In genomic region chr7:113891031-113891350, GRCh38 we compare ENCODE assay signal across 22 cellular contexts. TPM values are rescaled to one million over a fixed set of nuclear protein-coding genes. Genes with fewer than 3 reads are reported as not detected.
DNase-seq lines count a peak whose midpoint lies in the region; ATAC-seq and TF ChIP-seq lines count a peak whose summit lies in the region.
"Had no signal": no experiment of that assay in that cellular context is flagged by ENCODE, and none has a peak within 500 bp of the region (broad histone marks: within the 10 kb centered on the region; RNA-seq: fewer than 3 reads in every experiment).

No MANE protein-coding gene starts in this region.

- dilution Hi-C loops in IMR-90 (cut with HindIII; ENCODE audit: low sequenced_read_pairs, unreplicated experiment): no loop called here

- no peak overlapping the region for H4K91ac ChIP-seq in IMR-90 (ENCODE audit: insufficient read depth, low read depth, low read length)

- H2BK15ac ChIP-seq in IMR-90 (ENCODE audit: low read depth, low read length): no peak overlapping the region

- H3K9ac ChIP-seq in IMR-90 (ENCODE audit: low read depth, low read length): no peak overlapping the region

- no peak overlapping the region for H3K4me3 Mint-ChIP-seq in chondrocyte (ENCODE audit: unreplicated experiment)
- H3K4me3 Mint-ChIP-seq in osteocyte (ENCODE audit: unreplicated experiment): no peak overlapping the region
- H3K4me3 Mint-ChIP-seq in naive thymus-derived CD8-positive, alpha-beta T cell: no peak overlapping the region
- H3K4me3 Mint-ChIP-seq: H9, HFFc6 had no signal

- POLR2A ChIA-PET in IMR-90 (lab: Charles Lee; ENCODE audit: unreplicated experiment): no interaction called here
- POLR2A ChIA-PET in naive thymus-derived CD8-positive, alpha-beta T cell (lab: Charles Lee): no interaction called here

- BruUV-seq in IMR-90 (replicated peaks; lab: Mats Ljungman, UMichigan): no TSS peak

- no peak overlapping the region for H3K4ac ChIP-seq in IMR-90 (ENCODE audit: low read depth, low read length)

- H2BK5ac ChIP-seq in IMR-90 (ENCODE audit: low read depth, low read length, poor library complexity, severe bottlenecking): peak overlapping the region; percentile 56

- in situ Hi-C loops in IMR-90 (cut with MboI; ENCODE audit: low sequenced_read_pairs): no loop called here

- no peaks in the 10 kb centered on the region for H4K20me1 ChIP-seq in IMR-90 (ENCODE audit: insufficient read depth, low read length)

- H2AK9ac ChIP-seq in IMR-90 (replicated peaks; ENCODE audit: low read depth, low read length, poor library complexity): no peak overlapping the region

- H3K79me2 ChIP-seq in ACC112 (ENCODE audit: control insufficient read depth, insufficient read depth, low read length, unreplicated experiment): no peaks in the 10 kb centered on the region

- H3K36me3 ChIP-seq in ACC112 (ENCODE audit: insufficient read depth, low read length): no peaks in the 10 kb centered on the region
- no peaks in the 10 kb centered on the region for H3K36me3 ChIP-seq in IMR-90 (ENCODE audit: control insufficient read depth, insufficient read depth, low read length)
- H3K36me3 ChIP-seq: BE2C, SJCRH30 had no signal

- no peak overlapping the region for H4K5ac ChIP-seq in IMR-90 (ENCODE audit: low read depth, low read length)

- CTCF ChIA-PET in IMR-90 (lab: Yijun Ruan, JAX): no interaction called here

- H2BK20ac ChIP-seq in IMR-90 (ENCODE audit: low read depth, low read length): no peak overlapping the region

- H3K56ac ChIP-seq in IMR-90 (ENCODE audit: extremely low read depth, insufficient read depth, low read length): no peak overlapping the region

- H3K4me2 ChIP-seq in IMR-90 (ENCODE audit: low read depth, low read length): no peak overlapping the region

- ATAC-seq in IMR-90 (ENCODE audit: low read depth): no peak
- ATAC-seq in naive thymus-derived CD8-positive, alpha-beta T cell: no peak
- no peak for ATAC-seq in GM21515 (IDR thresholded peaks at IDR 0.05; ENCODE audit: unreplicated experiment)

- H3K14ac ChIP-seq in IMR-90 (replicated peaks; ENCODE audit: low read depth, low read length): no peak overlapping the region

- H3K23ac ChIP-seq in IMR-90 (ENCODE audit: low read depth, low read length): no peak overlapping the region

- no peak for DNase-seq in IMR-90
- no peak for DNase-seq in chondrocyte (ENCODE audit: low spot score)
- DNase-seq in osteocyte (ENCODE audit: extremely low spot score, unreplicated experiment): no peak
- DNase-seq in naive thymus-derived CD8-positive, alpha-beta T cell: no peak
- no peak for DNase-seq in NCI-H345 treated with DMSO at 0.1 percent for 48 hours (lab: John Stamatoyannopoulos, UW; ENCODE audit: unreplicated experiment)
- DNase-seq: 8988T; BE2C; GF-D8; H9; HFFc6; KG1; NCI-H1105; NCI-H146; NCI-H2029; NCI-H2227 treated with DMSO at 0.1 percent for 48 hours; NCI-H510A treated with DMSO at 0.1 percent for 48 hours; NCI-H748 treated with DMSO at 0.1 percent for 48 hours; NK-92 treated with Interleukin-12 subunit alpha and Interleukin-12 subunit beta, amount 100 ng/mL, for 24 hours; SJCRH30 had no signal

- H3K4me3 ChIP-seq in ACC112 (ENCODE audit: low read depth, low read length): no peak overlapping the region
- H3K4me3 ChIP-seq in IMR-90 (ENCODE audit: insufficient read depth, low read depth, low read length): no peak overlapping the region
- H3K4me3 ChIP-seq: SJCRH30 had no signal

- H3K9me1 ChIP-seq in IMR-90 (ENCODE audit: insufficient read depth, low read length): peaks cover 4% of the 10 kb centered on the region; the same call in 1 of the 2 replicates

- no peak overlapping the region for H4K8ac ChIP-seq in IMR-90 (ENCODE audit: low read depth in 2 of 2, low read length in 2 of 2)

- no peaks in the 10 kb centered on the region for H3K27me3 ChIP-seq in ACC112 (ENCODE audit: insufficient read depth, low read length)
- no peaks in the 10 kb centered on the region for H3K27me3 ChIP-seq in IMR-90 (ENCODE audit: control insufficient read depth, insufficient read depth, low read length)
- H3K27me3 ChIP-seq: BE2C, SJCRH30 had no signal

- H3K18ac ChIP-seq in IMR-90 (ENCODE audit: low read depth, low read length): no peak overlapping the region

- peaks cover 2% of the 10 kb centered on the region for H3K9me3 Mint-ChIP-seq in chondrocyte (ENCODE audit: low read depth)
- no peaks in the 10 kb centered on the region for H3K9me3 Mint-ChIP-seq in osteocyte (ENCODE audit: unreplicated experiment)
- H3K9me3 Mint-ChIP-seq in naive thymus-derived CD8-positive, alpha-beta T cell: peaks cover 0 to 5% (median 0%) of the 10 kb centered on the region in 9 donors

- H3K27ac Mint-ChIP-seq in chondrocyte (ENCODE audit: unreplicated experiment): peak overlapping the region; percentile 77
- peak overlapping the region; percentile 25 for H3K27ac Mint-ChIP-seq in osteocyte (ENCODE audit: unreplicated experiment)
- H3K27ac Mint-ChIP-seq in naive thymus-derived CD8-positive, alpha-beta T cell: no peak overlapping the region
- H3K27ac Mint-ChIP-seq: H9, HFFc6 had no signal

- intact Hi-C loops in IMR-90 (cut with micrococcal nuclease): no loop called here

- no peak overlapping the region for H2BK120ac ChIP-seq in IMR-90 (ENCODE audit: low read depth, low read length)

- H3K36me3 Mint-ChIP-seq in chondrocyte (ENCODE audit: low read depth): no peaks in the 10 kb centered on the region
- H3K36me3 Mint-ChIP-seq in osteocyte (ENCODE audit: unreplicated experiment): no peaks in the 10 kb centered on the region
- no peaks in the 10 kb centered on the region for H3K36me3 Mint-ChIP-seq in naive thymus-derived CD8-positive, alpha-beta T cell

- H3K79me1 ChIP-seq in IMR-90 (ENCODE audit: low read depth in 1 of 2, low read length in 2 of 2): no peaks in the 10 kb centered on the region

- TF ChIP-seq CTCF in IMR-90 (conservative IDR thresholded peaks at IDR 0.05; ENCODE audit: low read depth, low read length) (no peak), chondrocyte (IDR thresholded peaks at IDR 0.05) (no peak), osteocyte (IDR thresholded peaks at IDR 0.05) (no peak)

- no peak for TF ChIP-seq POLR2A in IMR-90 (IDR thresholded peaks at IDR 0.05; ENCODE audit: low read depth, low read length)

- TF ChIP-seq RAD21 in IMR-90 (IDR thresholded peaks at IDR 0.05; ENCODE audit: low read length): no peak

- H3K27me3 Mint-ChIP-seq in chondrocyte (ENCODE audit: low read depth) (no peaks in the 10 kb centered on the region), osteocyte (ENCODE audit: unreplicated experiment) (no peaks in the 10 kb centered on the region)
- no peaks in the 10 kb centered on the region for H3K27me3 Mint-ChIP-seq in naive thymus-derived CD8-positive, alpha-beta T cell

- H3K27ac ChIP-seq in ACC112 (ENCODE audit: low read depth, low read length): peak overlapping the region; percentile 52
- H3K27ac ChIP-seq in IMR-90 (ENCODE audit: insufficient read depth, low read length): no peak overlapping the region
- H3K27ac ChIP-seq: SJCRH30 had no signal

- H3K9me3 ChIP-seq in IMR-90 (ENCODE audit: control insufficient read depth, insufficient read depth, low read length): no peaks in the 10 kb centered on the region
- H3K9me3 ChIP-seq: BE2C had no signal

- H3K4me1 ChIP-seq in ACC112 (ENCODE audit: control insufficient read depth, insufficient read depth, low read length, unreplicated experiment) (peaks cover 21% of the 10 kb centered on the region), IMR-90 (ENCODE audit: control insufficient read depth, insufficient read depth, low read length) (peaks cover 2% of the 10 kb centered on the region; the same call in 1 of the 2 replicates)
- H3K4me1 ChIP-seq: BE2C, SJCRH30 had no signal

- H2AFZ ChIP-seq in ACC112 (ENCODE audit: low read length, unreplicated experiment) (no peak overlapping the region), IMR-90 (replicated peaks; ENCODE audit: low read length, poor library complexity) (no peak overlapping the region)

- WGBS in IMR-90 (ENCODE audit: extremely low coverage in 2 of 2, insufficient read length in 1 of 2), 2 experiments: no CpG with 5 or more reads among the region's 2 CpGs

- no peak overlapping the region for H2AK5ac ChIP-seq in IMR-90 (ENCODE audit: low read depth, low read length)

- H3K4me1 Mint-ChIP-seq in chondrocyte (ENCODE audit: low read depth) (peaks cover 38% of the 10 kb centered on the region), osteocyte (ENCODE audit: unreplicated experiment) (peaks cover 25% of the 10 kb centered on the region)
- no peaks in the 10 kb centered on the region for H3K4me1 Mint-ChIP-seq in naive thymus-derived CD8-positive, alpha-beta T cell

TF ChIP-seq in IMR-90, 13 proteins besides CTCF, POLR2A, EP300 and RAD21 (continues in another document):
- TF ChIP-seq ELK1 (IDR thresholded peaks at IDR 0.05; ENCODE audit: borderline replicate concordance, low read depth, low read length) (no peak), MXI1 (IDR thresholded peaks at IDR 0.05; ENCODE audit: borderline replicate concordance, low read depth, low read length) (no peak), USF2 (IDR thresholded peaks at IDR 0.05; ENCODE audit: low read depth, low read length) (no peak), RCOR1 (IDR thresholded peaks at IDR 0.05; ENCODE audit: insufficient replicate concordance, low read length) (no peak), NFE2L2 (IDR thresholded peaks at IDR 0.05; ENCODE audit: low read depth, low read length) (no peak), CEBPB (IDR thresholded peaks at IDR 0.05; ENCODE audit: low read depth, low read length) (no peak), MAFK (IDR thresholded peaks at IDR 0.05; ENCODE audit: low read depth, low read length) (no peak)

RNA-seq across cellular contexts. Expression of gene PPP1R3A, which starts 27.8 kb away (rescaled TPM):
- total RNA-seq in IMR-90 (2012; rRNA removed) (not detected in 2 replicates), chondrocyte (0.29 to 0.54 TPM (median 0.45 TPM) in 3 replicates), osteocyte (not detected in 2 replicates)
- polyA plus RNA-seq in IMR-90 (2012; rRNA removed): not detected in 2 replicates
- not detected in 2 replicates for polyA plus RNA-seq in IMR-90 (2012; cell fraction: cytosol; rRNA removed)
- polyA plus RNA-seq in IMR-90 (2012; cell fraction: nucleus; rRNA removed; ENCODE audit: low replicate concordance): not detected in 2 replicates
- not detected for total RNA-seq in naive thymus-derived CD8-positive, alpha-beta T cell
- polyA plus RNA-seq in naive thymus-derived CD8-positive, alpha-beta T cell: not detected
- total RNA-seq: H9, HFFc6, HT1080 had no signal

Comparison
In these comparisons a context has a peak if more than half of its experiments do, and no peak if none do; other contexts are left out.
1. H3K27ac Mint-ChIP-seq: peak in chondrocyte (single experiment) and osteocyte (single experiment); none in naive thymus-derived CD8-positive, alpha-beta T cell (0 of 10).